20 cellular contexts compared by ENCODE assay signal in the genomic region with DNA sequence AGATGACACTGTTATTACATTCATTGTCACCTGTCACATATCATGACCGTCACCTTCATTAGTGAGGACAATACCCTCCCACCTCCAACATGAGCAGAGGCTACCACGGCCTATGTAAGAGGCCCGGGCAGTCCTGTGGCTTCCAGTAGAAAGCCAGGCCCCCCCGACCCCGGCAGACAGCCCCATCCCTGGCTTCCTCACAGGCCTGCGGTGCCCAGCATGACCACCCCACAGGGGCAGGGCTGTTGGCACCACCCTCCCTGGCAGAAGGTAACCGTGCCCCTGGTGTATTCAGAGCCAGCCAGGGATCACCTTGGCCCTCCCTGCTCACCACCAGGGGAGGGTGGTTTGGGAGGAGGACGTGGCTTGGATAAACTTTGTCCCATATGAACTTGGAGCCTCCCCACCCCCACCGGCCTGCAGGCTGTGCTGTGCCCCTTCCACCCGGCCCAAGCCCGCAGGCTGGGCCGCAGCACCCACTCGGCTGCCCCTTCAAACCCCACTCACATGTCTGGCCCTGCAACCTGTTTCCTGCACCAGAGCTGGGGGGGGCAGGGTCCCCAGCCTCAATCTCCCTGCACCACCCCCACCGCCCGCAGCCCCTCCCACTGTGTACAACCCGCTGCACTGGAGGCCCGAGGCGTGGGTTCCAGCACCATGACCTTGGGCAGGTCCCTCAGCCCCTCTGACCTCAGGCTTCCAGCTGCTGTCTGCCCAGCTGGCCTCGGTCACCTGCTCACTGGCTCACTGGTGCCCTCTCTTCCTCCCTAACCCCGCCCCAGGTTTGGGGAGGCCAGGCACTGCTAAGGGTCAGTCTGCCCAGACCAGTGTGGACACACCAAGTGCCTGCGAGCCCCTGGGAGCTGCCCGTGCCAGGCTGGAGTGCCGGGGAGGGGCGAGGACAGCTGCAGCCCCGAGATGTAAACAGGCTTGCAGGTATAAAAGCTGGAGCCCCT. TPM values are rescaled to one million over a fixed set of nuclear protein-coding genes. Genes with fewer than 3 reads are reported as not detected.
DNase-seq lines count a peak whose midpoint lies in the region; ATAC-seq, FAIRE-seq and TF ChIP-seq lines count a peak whose summit lies in the region.
"Had no signal": no experiment of that assay in that cellular context is flagged by ENCODE, and none has a peak within 500 bp of the region (broad histone marks: within the 10 kb centered on the region; RNA-seq: fewer than 3 reads in every experiment).

No MANE protein-coding gene starts in this region.

- H4K5ac ChIP-seq in IMR-90 (ENCODE audit: low read depth, low read length) = no peak overlapping the region

- H4K20me1 ChIP-seq in HepG2 (ENCODE audit: insufficient read depth, low read length) = no peaks in the 10 kb centered on the region
- no peaks in the 10 kb centered on the region for H4K20me1 ChIP-seq in IMR-90 (ENCODE audit: insufficient read depth, low read length)

- no peak overlapping the region for H2BK20ac ChIP-seq in IMR-90 (ENCODE audit: low read depth, low read length)

- BruUV-seq in HepG2 (replicated peaks; lab: Mats Ljungman, UMichigan) (no TSS peak), IMR-90 (replicated peaks; lab: Mats Ljungman, UMichigan) (no TSS peak)

- H3K36me3 ChIP-seq in HepG2 (replicated peaks in 1 of 2; ENCODE audit: control insufficient read depth in 1 of 2, insufficient read depth in 2 of 2, low read length in 2 of 2) (no peaks in the 10 kb centered on the region), right lobe of liver (no peaks in the 10 kb centered on the region), IMR-90 (ENCODE audit: control insufficient read depth, insufficient read depth, low read length) (no peaks in the 10 kb centered on the region)
- H3K36me3 ChIP-seq: BE2C, HAP-1 had no signal

- peak; percentile 48 for ATAC-seq in HepG2
- no peak for ATAC-seq in right lobe of liver
- ATAC-seq in IMR-90 (ENCODE audit: low read depth) = no peak
- ATAC-seq: CD8-positive, alpha-beta T cell had no signal

- H2BK15ac ChIP-seq in IMR-90 (ENCODE audit: low read depth, low read length) = no peak overlapping the region

- dilution Hi-C loops in IMR-90 (cut with HindIII; ENCODE audit: low sequenced_read_pairs, unreplicated experiment) = no loop called here

- H4K8ac ChIP-seq in IMR-90 (ENCODE audit: low read depth in 2 of 2, low read length in 2 of 2) = no peak overlapping the region

- H3K23ac ChIP-seq in IMR-90 (ENCODE audit: low read depth, low read length) = no peak overlapping the region

- TF ChIP-seq RAD21 in HepG2 (CRISPR knock-in tag; IDR thresholded peaks at IDR 0.05) = no peak
- no peak for TF ChIP-seq RAD21 in IMR-90 (IDR thresholded peaks at IDR 0.05; ENCODE audit: low read length)

- H3K9me1 ChIP-seq in IMR-90 (ENCODE audit: insufficient read depth, low read length) = no peaks in the 10 kb centered on the region

- CTCF ChIA-PET in HepG2 (lab: Yijun Ruan, JAX; ENCODE audit: low intra/inter-chr PET ratio, low total read pairs) (no interaction called here), IMR-90 (lab: Yijun Ruan, JAX) (interaction anchor here (0.8 kb wide), 1 partner anchor 20 kb away, joined by 3 read pairs; no protein-coding TSS in a partner anchor)

- DNase-seq in HepG2 (ENCODE audit: low spot score) = no peak
- no peak for DNase-seq in right lobe of liver
- no peak for DNase-seq in IMR-90
- DNase-seq in myocyte (ENCODE audit: low read depth) = peak; percentile 21
- no peak for DNase-seq in NCI-H2029 treated with DMSO at 0.1 percent for 48 hours (lab: John Stamatoyannopoulos, UW)
- no peak for DNase-seq in AG08396 (ENCODE audit: low spot score)
- DNase-seq in G401 (ENCODE audit: low spot score) = no peak
- no peak for DNase-seq in dorsolateral prefrontal cortex
- DNase-seq: 8988T, BE2C, Calu3, DMS79 treated with DMSO at 0.1 percent for 48 hours, HFFc6 had no signal

- peaks cover 28% of the 10 kb centered on the region for H3K4me1 ChIP-seq in HepG2 (ENCODE audit: insufficient read depth, low read length)
- H3K4me1 ChIP-seq in right lobe of liver = no peaks in the 10 kb centered on the region
- H3K4me1 ChIP-seq in IMR-90 (ENCODE audit: control insufficient read depth, insufficient read depth, low read length) = no peaks in the 10 kb centered on the region
- H3K4me1 ChIP-seq: BE2C, HAP-1 had no signal

- TF ChIP-seq EP300 in HepG2 (IDR thresholded peaks at IDR 0.05; ENCODE audit: low read depth in 2 of 2, low read length in 2 of 2) (no peak), HepG2 (CRISPR knock-in tag; IDR thresholded peaks at IDR 0.05; ENCODE audit: borderline replicate concordance) (no peak)

- H3K4me3 ChIP-seq in HepG2 (replicated peaks in 1 of 3; ENCODE audit: insufficient read depth in 1 of 3, low read depth in 2 of 3, low read length in 3 of 3) (peak overlapping the region in 2 of 3 experiments; percentile 3 to 44; a peak in 1 of 6 replicates), right lobe of liver (no peak overlapping the region), IMR-90 (ENCODE audit: insufficient read depth, low read depth, low read length) (no peak overlapping the region), dorsolateral prefrontal cortex (no peak overlapping the region)
- H3K4me3 ChIP-seq: HAP-1 had no signal

- TF ChIP-seq CTCF in HepG2 (CRISPR knock-in tag; IDR thresholded peaks at IDR 0.05) (no peak; the same call in 1 of the 2 replicates), right lobe of liver (IDR thresholded peaks at IDR 0.05) (no peak), IMR-90 (conservative IDR thresholded peaks at IDR 0.05; ENCODE audit: low read depth, low read length) (no peak), dorsolateral prefrontal cortex (IDR thresholded peaks at IDR 0.05 in 54 of 56, conservative IDR thresholded peaks at IDR 0.05 in 2 of 56; ENCODE audit: low read depth in 1 of 56, partially characterized antibody in 56 of 56) (no peak)

- no peak overlapping the region for H2BK5ac ChIP-seq in IMR-90 (ENCODE audit: low read depth, low read length, poor library complexity, severe bottlenecking)

- H3K9me3 ChIP-seq in HepG2 (ENCODE audit: low read length) = no peaks in the 10 kb centered on the region
- no peaks in the 10 kb centered on the region for H3K9me3 ChIP-seq in right lobe of liver
- no peaks in the 10 kb centered on the region for H3K9me3 ChIP-seq in IMR-90 (ENCODE audit: control insufficient read depth, insufficient read depth, low read length)
- H3K9me3 ChIP-seq: BE2C, HAP-1 had no signal

- no peak overlapping the region for H3K56ac ChIP-seq in IMR-90 (ENCODE audit: extremely low read depth, insufficient read depth, low read length)

- 0% methylated on average over 7 of the region's 25 CpGs for whole genome bisulfite sequencing in HepG2 (ENCODE audit: low lambda C conversion rate)
- WGBS in right lobe of liver (ENCODE audit: insufficient coverage, low coverage, low lambda C conversion rate, missing lambda C conversion rate) = 100% methylated on average over 1 of the region's 25 CpGs
- 75% methylated on average over 6 of the region's 25 CpGs; no CpG with 5 or more reads in 1 of the 2 experiments for WGBS in IMR-90 (ENCODE audit: extremely low coverage in 2 of 2, insufficient read length in 1 of 2), 2 experiments

- no peak overlapping the region for H3K27ac ChIP-seq in HepG2 (ENCODE audit: extremely low read length, insufficient read depth, low read length)
- no peak overlapping the region for H3K27ac ChIP-seq in right lobe of liver
- no peak overlapping the region for H3K27ac ChIP-seq in IMR-90 (ENCODE audit: insufficient read depth, low read length)
- no peak overlapping the region for H3K27ac ChIP-seq in dorsolateral prefrontal cortex
- H3K27ac ChIP-seq: KMS-11 had no signal

- no peak for FAIRE-seq in HepG2 (lab: Jason Lieb, UNC)
- FAIRE-seq: GM12891, GM19239 had no signal

- H3K14ac ChIP-seq in IMR-90 (replicated peaks; ENCODE audit: low read depth, low read length) = no peak overlapping the region

- no peak overlapping the region for H4K91ac ChIP-seq in IMR-90 (ENCODE audit: insufficient read depth, low read depth, low read length)

- H3K27me3 ChIP-seq in HepG2 (ENCODE audit: control insufficient read depth in 1 of 2, insufficient read depth in 2 of 2, low read length in 2 of 2) (peaks cover 18 to 45% of the 10 kb centered on the region in 2 experiments), right lobe of liver (no peaks in the 10 kb centered on the region), IMR-90 (ENCODE audit: control insufficient read depth, insufficient read depth, low read length) (no peaks in the 10 kb centered on the region; the same call in 1 of the 2 replicates), dorsolateral prefrontal cortex (no peaks in the 10 kb centered on the region)
- H3K27me3 ChIP-seq: BE2C had no signal

- H3K4me2 ChIP-seq in HepG2 (ENCODE audit: low read depth, low read length) (peak overlapping the region; percentile 55), IMR-90 (ENCODE audit: low read depth, low read length) (no peak overlapping the region)
- H3K4me2 ChIP-seq: KMS-11 had no signal

- POLR2A ChIA-PET in HepG2 (lab: Yijun Ruan, JAX) = interaction anchor here (2.2 kb wide), 1 partner anchor 60 kb away, joined by 8 read pairs; a partner anchor contains a TSS
- POLR2A ChIA-PET in IMR-90 (lab: Charles Lee; ENCODE audit: unreplicated experiment) = no interaction called here

- no peak overlapping the region for H2AK9ac ChIP-seq in IMR-90 (replicated peaks; ENCODE audit: low read depth, low read length, poor library complexity)

- in situ Hi-C loops in HepG2 (cut with HindIII; ENCODE audit: extremely low pct_ligation_motif_present, low pct_unique_long_range_greater_than_20kb) = no loop called here
- in situ Hi-C loops in IMR-90 (cut with MboI; ENCODE audit: low sequenced_read_pairs) = no loop called here
- in situ Hi-C loops in G401 (cut with HindIII; ENCODE audit: low sequenced_read_pairs) = no loop called here

- no peak overlapping the region for H2AK5ac ChIP-seq in IMR-90 (ENCODE audit: low read depth, low read length)

- intact Hi-C loops in HepG2 (cut with micrococcal nuclease; ENCODE audit: unreplicated experiment) (no loop called here), right lobe of liver (cut with DNase I) (no loop called here), IMR-90 (cut with micrococcal nuclease) (no loop called here), dorsolateral prefrontal cortex (cut with DNase I) (no loop called here)

- H2AFZ ChIP-seq in HepG2 (ENCODE audit: low read length) (no peak overlapping the region), IMR-90 (replicated peaks; ENCODE audit: low read length, poor library complexity) (peak overlapping the region; percentile 32)

- H3K79me1 ChIP-seq in IMR-90 (ENCODE audit: low read depth in 1 of 2, low read length in 2 of 2) = no peaks in the 10 kb centered on the region

- no peak overlapping the region for H3K18ac ChIP-seq in IMR-90 (ENCODE audit: low read depth, low read length)

- H2BK120ac ChIP-seq in IMR-90 (ENCODE audit: low read depth, low read length) = no peak overlapping the region

- H3K4ac ChIP-seq in IMR-90 (ENCODE audit: low read depth, low read length) = no peak overlapping the region

- no peak for TF ChIP-seq POLR2A in HepG2 (IDR thresholded peaks at IDR 0.05; ENCODE audit: insufficient read depth in 1 of 2, low read depth in 2 of 2, low read length in 2 of 2)
- no peak for TF ChIP-seq POLR2A in right lobe of liver (IDR thresholded peaks at IDR 0.05)
- TF ChIP-seq POLR2A in IMR-90 (IDR thresholded peaks at IDR 0.05; ENCODE audit: low read depth, low read length) = no peak

- no peak overlapping the region for H3K9ac ChIP-seq in HepG2 (ENCODE audit: insufficient read depth, low read depth, low read length)
- H3K9ac ChIP-seq in IMR-90 (ENCODE audit: low read depth, low read length) = no peak overlapping the region
- H3K9ac ChIP-seq: KMS-11 had no signal

- no peaks in the 10 kb centered on the region for H3K79me2 ChIP-seq in HepG2 (ENCODE audit: insufficient read depth, low read length)

RNA-seq across cellular contexts. Expression of a gene that starts 12.4 kb away (rescaled TPM):
- total RNA-seq in HepG2 (2016; rRNA removed; fragmentation: Illumina TruSeq; extraction: Trizol) = 6.1 and 8.4 TPM in 2 replicates
- 1.5 and 2.0 TPM in 2 replicates for total RNA-seq in HepG2 (2016; cell fraction: cytosol; rRNA removed; fragmentation: Illumina TruSeq; extraction: Trizol; ENCODE audit: low read depth)
- total RNA-seq in HepG2 (2016; cell fraction: insoluble cytoplasmic fraction; rRNA removed; fragmentation: Illumina TruSeq; extraction: Trizol) = 5.3 and 9.5 TPM in 2 replicates
- 2.9 and 3.0 TPM in 2 replicates for total RNA-seq in HepG2 (2016; cell fraction: membrane; rRNA removed; fragmentation: Illumina TruSeq; extraction: Trizol)
- 9.7 and 12.6 TPM in 2 replicates for total RNA-seq in HepG2 (2016; cell fraction: nucleus; rRNA removed; fragmentation: Illumina TruSeq; extraction: Trizol)
- polyA plus RNA-seq in HepG2 (2011; rRNA removed) = 2.9 and 5.2 TPM in 2 replicates
- polyA plus RNA-seq in HepG2 (2011; cell fraction: cytosol; rRNA removed) = 2.9 and 4.3 TPM in 2 replicates
- 15.0 and 16.5 TPM in 2 replicates for polyA plus RNA-seq in HepG2 (2011; cell fraction: nucleus; rRNA removed)
- polyA plus RNA-seq in HepG2 (2012) = 4.4 and 8.0 TPM in 2 replicates
- 0.54 and 0.65 TPM in 2 replicates for polyA plus RNA-seq in HepG2 (2016; cell fraction: cytosol; fragmentation: Illumina TruSeq; extraction: Trizol; ENCODE audit: low read depth)
- 5.7 and 6.0 TPM in 2 replicates for polyA plus RNA-seq in HepG2 (2016; cell fraction: insoluble cytoplasmic fraction; fragmentation: Illumina TruSeq; extraction: Trizol; ENCODE audit: low read depth)
- polyA plus RNA-seq in HepG2 (2016; cell fraction: membrane; fragmentation: Illumina TruSeq; extraction: Trizol; ENCODE audit: low read depth) = 1.1 and 1.8 TPM in 2 replicates
- 14.7 and 18.3 TPM in 2 replicates for polyA plus RNA-seq in HepG2 (2016; cell fraction: nucleus; fragmentation: Illumina TruSeq; extraction: Trizol; ENCODE audit: insufficient read depth, low read depth)
- polyA minus RNA-seq in HepG2 (2011; rRNA and poly(A)+ RNA removed; ENCODE audit: low replicate concordance) = 20.3 and 42.0 TPM in 2 replicates
- 7.4 and 11.0 TPM in 2 replicates for polyA minus RNA-seq in HepG2 (2011; cell fraction: cytosol; rRNA and poly(A)+ RNA removed)
- 3.6 and 4.6 TPM in 2 replicates for polyA minus RNA-seq in HepG2 (2011; cell fraction: nucleus; rRNA and poly(A)+ RNA removed)
- total RNA-seq in right lobe of liver = 1 to 10 TPM in 2 of 6 experiments, under 1 TPM in 4; 0.31 to 1.2 (median 0.86) TPM
- under 0.01 TPM in 1 of 2 replicates, not detected in the other for total RNA-seq in IMR-90 (2012; rRNA removed)
- 0.21 and 0.26 TPM in 2 replicates for polyA plus RNA-seq in IMR-90 (2012; rRNA removed)
- polyA plus RNA-seq in IMR-90 (2012; cell fraction: cytosol; rRNA removed) = 0.05 and 0.24 TPM in 2 replicates
- 0.38 and 0.65 TPM in 2 replicates for polyA plus RNA-seq in IMR-90 (2012; cell fraction: nucleus; rRNA removed; ENCODE audit: low replicate concordance)
- 0.94 and 0.99 TPM in 2 replicates for total RNA-seq in myocyte
- polyA plus RNA-seq in myocyte (2012) = 1.2 TPM
- 7.5 and 19.0 TPM in 2 replicates for total RNA-seq in G401 (2014; rRNA removed; shearing (Covaris generic))
- total RNA-seq in dorsolateral prefrontal cortex = 100 to 1,000 TPM; 143 to 915 (median 275) TPM
- total RNA-seq: Calu3 had no signal

RNA-seq across cellular contexts. Expression of a gene that starts 13.1 kb away (rescaled TPM):
- total RNA-seq in HepG2 (2016; rRNA removed; fragmentation: Illumina TruSeq; extraction: Trizol) (0.18 TPM in 1 of 2 replicates, not detected in the other), right lobe of liver (not detected), IMR-90 (2012; rRNA removed) (not detected in 2 replicates), myocyte (not detected in 2 replicates), dorsolateral prefrontal cortex (1 to 10 TPM in 23 of 120 experiments, under 1 TPM in 78, not detected in 19; 0.35 to 2.6 (median 0.77) TPM)
- 0.40 and 0.53 TPM in 2 replicates for total RNA-seq in HepG2 (2016; cell fraction: cytosol; rRNA removed; fragmentation: Illumina TruSeq; extraction: Trizol; ENCODE audit: low read depth)
- 0.13 and 0.22 TPM in 2 replicates for total RNA-seq in HepG2 (2016; cell fraction: insoluble cytoplasmic fraction; rRNA removed; fragmentation: Illumina TruSeq; extraction: Trizol)
- 0.25 and 0.28 TPM in 2 replicates for total RNA-seq in HepG2 (2016; cell fraction: membrane; rRNA removed; fragmentation: Illumina TruSeq; extraction: Trizol)
- 0.28 TPM in 1 of 2 replicates, not detected in the other for total RNA-seq in HepG2 (2016; cell fraction: nucleus; rRNA removed; fragmentation: Illumina TruSeq; extraction: Trizol)
- polyA plus RNA-seq in HepG2 (2011; rRNA removed) (0.18 and 0.24 TPM in 2 replicates), IMR-90 (2012; rRNA removed) (not detected in 2 replicates)
- 0.11 TPM in 1 of 2 replicates, not detected in the other for polyA plus RNA-seq in HepG2 (2011; cell fraction: cytosol; rRNA removed)
- 0.21 and 0.42 TPM in 2 replicates for polyA plus RNA-seq in HepG2 (2011; cell fraction: nucleus; rRNA removed)
- not detected in 2 replicates for polyA plus RNA-seq in HepG2 (2012)
- polyA plus RNA-seq in HepG2 (2016; cell fraction: cytosol; fragmentation: Illumina TruSeq; extraction: Trizol; ENCODE audit: low read depth) = 0.29 and 0.34 TPM in 2 replicates
- polyA plus RNA-seq in HepG2 (2016; cell fraction: insoluble cytoplasmic fraction; fragmentation: Illumina TruSeq; extraction: Trizol; ENCODE audit: low read depth) = 0.39 and 0.44 TPM in 2 replicates
- 0.14 and 0.19 TPM in 2 replicates for polyA plus RNA-seq in HepG2 (2016; cell fraction: membrane; fragmentation: Illumina TruSeq; extraction: Trizol; ENCODE audit: low read depth)
- 0.36 TPM in 1 of 2 replicates, not detected in the other for polyA plus RNA-seq in HepG2 (2016; cell fraction: nucleus; fragmentation: Illumina TruSeq; extraction: Trizol; ENCODE audit: insufficient read depth, low read depth)
- polyA minus RNA-seq in HepG2 (2011; rRNA and poly(A)+ RNA removed; ENCODE audit: low replicate concordance) = 0.09 and 0.18 TPM in 2 replicates
- polyA minus RNA-seq in HepG2 (2011; cell fraction: cytosol; rRNA and poly(A)+ RNA removed) = not detected in 2 replicates
- not detected in 2 replicates for polyA minus RNA-seq in HepG2 (2011; cell fraction: nucleus; rRNA and poly(A)+ RNA removed)
- not detected in 2 replicates for polyA plus RNA-seq in IMR-90 (2012; cell fraction: cytosol; rRNA removed)
- not detected in 2 replicates for polyA plus RNA-seq in IMR-90 (2012; cell fraction: nucleus; rRNA removed; ENCODE audit: low replicate concordance)
- 0.09 TPM for polyA plus RNA-seq in myocyte (2012)
- total RNA-seq in G401 (2014; rRNA removed; shearing (Covaris generic)) = not detected in 2 replicates
- total RNA-seq: Calu3; CD8-positive, alpha-beta T cell; H4; HFFc6 had no signal
- polyA plus RNA-seq: CD14-positive monocyte had no signal

RNA-seq across cellular contexts. Expression of a gene that starts 44.4 kb away (rescaled TPM):
- total RNA-seq in HepG2 (2016; rRNA removed; fragmentation: Illumina TruSeq; extraction: Trizol) (11.1 and 16.8 TPM in 2 replicates), right lobe of liver (1 to 10 TPM; 1.5 to 4.3 (median 2.1) TPM), IMR-90 (2012; rRNA removed) (4.8 and 5.3 TPM in 2 replicates), myocyte (5.8 and 6.6 TPM in 2 replicates), dorsolateral prefrontal cortex (10 to 100 TPM in 52 of 120 experiments, 1 to 10 TPM in 68; 6.0 to 20.7 (median 9.3) TPM)
- total RNA-seq in HepG2 (2016; cell fraction: cytosol; rRNA removed; fragmentation: Illumina TruSeq; extraction: Trizol; ENCODE audit: low read depth) = 2.2 and 3.5 TPM in 2 replicates
- total RNA-seq in HepG2 (2016; cell fraction: insoluble cytoplasmic fraction; rRNA removed; fragmentation: Illumina TruSeq; extraction: Trizol) = 8.4 and 18.4 TPM in 2 replicates
- 5.8 and 6.2 TPM in 2 replicates for total RNA-seq in HepG2 (2016; cell fraction: membrane; rRNA removed; fragmentation: Illumina TruSeq; extraction: Trizol)
- 10.7 and 12.3 TPM in 2 replicates for total RNA-seq in HepG2 (2016; cell fraction: nucleus; rRNA removed; fragmentation: Illumina TruSeq; extraction: Trizol)
- polyA plus RNA-seq in HepG2 (2011; rRNA removed) (5.0 and 5.6 TPM in 2 replicates), IMR-90 (2012; rRNA removed) (9.6 and 12.3 TPM in 2 replicates)
- polyA plus RNA-seq in HepG2 (2011; cell fraction: cytosol; rRNA removed) = 3.0 and 5.8 TPM in 2 replicates
- 31.7 and 46.2 TPM in 2 replicates for polyA plus RNA-seq in HepG2 (2011; cell fraction: nucleus; rRNA removed)
- polyA plus RNA-seq in HepG2 (2012) = 6.3 and 6.8 TPM in 2 replicates
- 2.7 and 3.3 TPM in 2 replicates for polyA plus RNA-seq in HepG2 (2016; cell fraction: cytosol; fragmentation: Illumina TruSeq; extraction: Trizol; ENCODE audit: low read depth)
- 11.8 and 13.5 TPM in 2 replicates for polyA plus RNA-seq in HepG2 (2016; cell fraction: insoluble cytoplasmic fraction; fragmentation: Illumina TruSeq; extraction: Trizol; ENCODE audit: low read depth)
- polyA plus RNA-seq in HepG2 (2016; cell fraction: membrane; fragmentation: Illumina TruSeq; extraction: Trizol; ENCODE audit: low read depth) = 4.3 and 4.6 TPM in 2 replicates
- polyA plus RNA-seq in HepG2 (2016; cell fraction: nucleus; fragmentation: Illumina TruSeq; extraction: Trizol; ENCODE audit: insufficient read depth, low read depth) = 35.7 and 41.4 TPM in 2 replicates
- polyA minus RNA-seq in HepG2 (2011; rRNA and poly(A)+ RNA removed; ENCODE audit: low replicate concordance) = 4.8 and 5.8 TPM in 2 replicates
- 3.0 and 4.2 TPM in 2 replicates for polyA minus RNA-seq in HepG2 (2011; cell fraction: cytosol; rRNA and poly(A)+ RNA removed)
- polyA minus RNA-seq in HepG2 (2011; cell fraction: nucleus; rRNA and poly(A)+ RNA removed) = 7.6 and 8.0 TPM in 2 replicates
- polyA plus RNA-seq in IMR-90 (2012; cell fraction: cytosol; rRNA removed) = 11.3 and 16.9 TPM in 2 replicates
- polyA plus RNA-seq in IMR-90 (2012; cell fraction: nucleus; rRNA removed; ENCODE audit: low replicate concordance) = 57.2 and 102 TPM in 2 replicates
- 6.7 TPM for polyA plus RNA-seq in myocyte (2012)
- total RNA-seq in G401 (2014; rRNA removed; shearing (Covaris generic)) = 24.5 and 42.0 TPM in 2 replicates

Comparison
In these comparisons a context has a peak if more than half of its experiments do, and no peak if none do; other contexts are left out.
1. H3K4me3 ChIP-seq: peak in HepG2 (2 of 3); none in right lobe of liver (0 of 3), IMR-90 (single experiment) and dorsolateral prefrontal cortex (0 of 59).